ENCODE assay signal across 10 cellular contexts in the genomic region with DNA sequence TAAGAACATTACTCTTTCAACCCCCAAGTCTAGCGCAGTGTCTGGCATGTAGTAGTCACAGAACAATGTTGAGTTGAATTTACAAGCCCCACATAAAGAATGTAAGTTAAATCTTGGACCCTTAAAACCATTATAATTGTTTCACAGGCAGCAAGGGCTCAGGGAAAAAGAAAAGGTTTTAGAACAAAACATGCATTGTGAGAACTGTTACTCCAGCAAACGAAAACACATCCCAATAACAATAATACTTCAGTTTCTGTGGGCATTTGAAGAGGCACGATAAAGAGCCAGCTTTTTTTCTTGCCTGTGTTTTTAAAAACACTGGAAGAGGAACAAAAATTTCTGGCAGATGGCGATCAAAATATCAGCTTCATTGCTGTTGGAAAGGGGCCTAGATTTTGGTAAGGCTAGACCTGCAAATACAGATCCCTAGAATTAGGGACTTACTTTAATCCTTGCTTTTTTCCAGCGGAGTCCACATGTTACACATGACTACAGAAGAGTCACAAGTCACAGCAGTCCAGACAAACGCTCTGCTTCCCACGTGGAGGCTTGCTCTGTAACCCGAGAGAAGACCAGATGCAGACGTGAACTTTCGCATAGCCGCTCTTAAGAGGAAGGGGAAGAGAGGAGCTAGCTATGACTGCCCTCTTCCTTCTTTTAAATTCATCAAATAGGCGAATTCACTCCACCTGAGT.
DNase-seq lines count a peak whose midpoint lies in the region; ATAC-seq and TF ChIP-seq lines count a peak whose summit lies in the region.
"Had no signal": no experiment of that assay in that cellular context is flagged by ENCODE, and none has a peak within 500 bp of the region (broad histone marks: within the 10 kb centered on the region; RNA-seq: fewer than 3 reads in every experiment).

No MANE protein-coding gene starts in this region.

- intact Hi-C loops in psoas muscle (cut with DNase I) = no loop called here

- no peaks in the 10 kb centered on the region for H3K9me3 ChIP-seq in gastroesophageal sphincter
- H3K9me3 ChIP-seq in psoas muscle = no peaks in the 10 kb centered on the region

- no peaks in the 10 kb centered on the region for H3K36me3 ChIP-seq in gastroesophageal sphincter
- H3K36me3 ChIP-seq in psoas muscle (ENCODE audit: insufficient read depth in 1 of 2, low read depth in 1 of 2) = no peaks in the 10 kb centered on the region

- peaks cover 0 to 18% (median 0%) of the 10 kb centered on the region in 3 donors for H3K4me1 ChIP-seq in gastroesophageal sphincter
- H3K4me1 ChIP-seq in psoas muscle = peaks cover 14% of the 10 kb centered on the region

- H3K27ac ChIP-seq in gastroesophageal sphincter (peak overlapping the region in 2 of 4 donors; percentile 13 to 34), psoas muscle (peak overlapping the region; percentile 57)

- DNase-seq in NCI-H82 (lab: John Stamatoyannopoulos, UW) (peak; percentile 80), psoas muscle (no peak), SKM-1 treated with dmso at 0.1 percent for 144 hours (lab: John Stamatoyannopoulos, UW; ENCODE audit: unreplicated experiment) (no peak)
- no peak for DNase-seq in stimulated activated CD4-positive, alpha-beta T cell treated with anti-CD3 and anti-CD28 coated beads, Interleukin-1b, Interleukin-23, amount 100 ng/mL, for 48 hours
- DNase-seq: activated naive CD4-positive, alpha-beta T cell treated with Interleukin-2 at 50 U/mL for 16 hours; DMS79 had no signal

- H3K4me3 ChIP-seq in gastroesophageal sphincter (no peak overlapping the region), psoas muscle (peak overlapping the region; percentile 53)

- H3K27me3 ChIP-seq in gastroesophageal sphincter = no peaks in the 10 kb centered on the region
- no peaks in the 10 kb centered on the region for H3K27me3 ChIP-seq in psoas muscle (ENCODE audit: insufficient read depth in 3 of 3, low read length in 2 of 3)

- WGBS in gastroesophageal sphincter (ENCODE audit: low coverage in 1 of 2), 2 donors = 37 to 57% methylated on average over 7 to 12 of the region's 12 CpGs
- 17 to 18% (median 17%) methylated on average over 12 of the region's 12 CpGs for WGBS in psoas muscle, 3 donors

- ATAC-seq in GM19395 (IDR thresholded peaks at IDR 0.05; ENCODE audit: unreplicated experiment) (peak; percentile 48), gastroesophageal sphincter (peak; percentile 43), psoas muscle (peak; percentile 66 to 81 (median 76)), SK-N-SH treated with all-trans-retinoic acid at 6 μM for 48 hours (no peak), esophagus mucosa (no peak)

- TF ChIP-seq POLR2A in gastroesophageal sphincter (IDR thresholded peaks at IDR 0.05) = no peak

- TF ChIP-seq EP300 in gastroesophageal sphincter (IDR thresholded peaks at IDR 0.05) = no peak

- TF ChIP-seq CTCF in gastroesophageal sphincter (IDR thresholded peaks at IDR 0.05) (no peak), psoas muscle (IDR thresholded peaks at IDR 0.05) (no peak)

TF ChIP-seq in SK-N-SH treated with all-trans-retinoic acid at 6 μM for 48 hours, 23 proteins besides CTCF, POLR2A, EP300 and RAD21:
- TF ChIP-seq PPARA (CRISPR knock-in tag; IDR thresholded peaks at IDR 0.05; ENCODE audit: borderline replicate concordance) = no peak
- no peak for TF ChIP-seq ARNTL (CRISPR knock-in tag; IDR thresholded peaks at IDR 0.05; ENCODE audit: borderline replicate concordance, low read depth)
- no peak for TF ChIP-seq ZFP3 (CRISPR knock-in tag; IDR thresholded peaks at IDR 0.05)
- TF ChIP-seq, protein P1, sequence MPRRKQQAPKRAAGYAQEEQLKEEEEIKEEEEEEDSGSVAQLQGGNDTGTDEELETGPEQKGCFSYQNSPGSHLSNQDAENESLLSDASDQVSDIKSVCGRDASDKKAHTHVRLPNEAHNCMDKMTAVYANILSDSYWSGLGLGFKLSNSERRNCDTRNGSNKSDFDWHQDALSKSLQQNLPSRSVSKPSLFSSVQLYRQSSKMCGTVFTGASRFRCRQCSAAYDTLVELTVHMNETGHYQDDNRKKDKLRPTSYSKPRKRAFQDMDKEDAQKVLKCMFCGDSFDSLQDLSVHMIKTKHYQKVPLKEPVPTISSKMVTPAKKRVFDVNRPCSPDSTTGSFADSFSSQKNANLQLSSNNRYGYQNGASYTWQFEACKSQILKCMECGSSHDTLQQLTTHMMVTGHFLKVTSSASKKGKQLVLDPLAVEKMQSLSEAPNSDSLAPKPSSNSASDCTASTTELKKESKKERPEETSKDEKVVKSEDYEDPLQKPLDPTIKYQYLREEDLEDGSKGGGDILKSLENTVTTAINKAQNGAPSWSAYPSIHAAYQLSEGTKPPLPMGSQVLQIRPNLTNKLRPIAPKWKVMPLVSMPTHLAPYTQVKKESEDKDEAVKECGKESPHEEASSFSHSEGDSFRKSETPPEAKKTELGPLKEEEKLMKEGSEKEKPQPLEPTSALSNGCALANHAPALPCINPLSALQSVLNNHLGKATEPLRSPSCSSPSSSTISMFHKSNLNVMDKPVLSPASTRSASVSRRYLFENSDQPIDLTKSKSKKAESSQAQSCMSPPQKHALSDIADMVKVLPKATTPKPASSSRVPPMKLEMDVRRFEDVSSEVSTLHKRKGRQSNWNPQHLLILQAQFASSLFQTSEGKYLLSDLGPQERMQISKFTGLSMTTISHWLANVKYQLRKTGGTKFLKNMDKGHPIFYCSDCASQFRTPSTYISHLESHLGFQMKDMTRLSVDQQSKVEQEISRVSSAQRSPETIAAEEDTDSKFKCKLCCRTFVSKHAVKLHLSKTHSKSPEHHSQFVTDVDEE (CRISPR knock-in tag; IDR thresholded peaks at IDR 0.05) = no peak

Comparison
In these comparisons a context has a peak if more than half of its experiments do, and no peak if none do; other contexts are left out.
1. ATAC-seq: peak in GM19395 (single experiment), gastroesophageal sphincter (single experiment) and psoas muscle (4 of 4); none in SK-N-SH treated with all-trans-retinoic acid at 6 μM for 48 hours (single experiment) and esophagus mucosa (single experiment).